In genomic region chr4:116862592-116862991, GRCh38 we compare ENCODE assay signal across 1 cellular context.
TF ChIP-seq lines count a peak whose summit lies in the region.

No MANE protein-coding gene starts in this region.

TF ChIP-seq in liver, 16 proteins besides CTCF, POLR2A, EP300 and RAD21 (continued from another document):
- TF ChIP-seq, protein P1, sequence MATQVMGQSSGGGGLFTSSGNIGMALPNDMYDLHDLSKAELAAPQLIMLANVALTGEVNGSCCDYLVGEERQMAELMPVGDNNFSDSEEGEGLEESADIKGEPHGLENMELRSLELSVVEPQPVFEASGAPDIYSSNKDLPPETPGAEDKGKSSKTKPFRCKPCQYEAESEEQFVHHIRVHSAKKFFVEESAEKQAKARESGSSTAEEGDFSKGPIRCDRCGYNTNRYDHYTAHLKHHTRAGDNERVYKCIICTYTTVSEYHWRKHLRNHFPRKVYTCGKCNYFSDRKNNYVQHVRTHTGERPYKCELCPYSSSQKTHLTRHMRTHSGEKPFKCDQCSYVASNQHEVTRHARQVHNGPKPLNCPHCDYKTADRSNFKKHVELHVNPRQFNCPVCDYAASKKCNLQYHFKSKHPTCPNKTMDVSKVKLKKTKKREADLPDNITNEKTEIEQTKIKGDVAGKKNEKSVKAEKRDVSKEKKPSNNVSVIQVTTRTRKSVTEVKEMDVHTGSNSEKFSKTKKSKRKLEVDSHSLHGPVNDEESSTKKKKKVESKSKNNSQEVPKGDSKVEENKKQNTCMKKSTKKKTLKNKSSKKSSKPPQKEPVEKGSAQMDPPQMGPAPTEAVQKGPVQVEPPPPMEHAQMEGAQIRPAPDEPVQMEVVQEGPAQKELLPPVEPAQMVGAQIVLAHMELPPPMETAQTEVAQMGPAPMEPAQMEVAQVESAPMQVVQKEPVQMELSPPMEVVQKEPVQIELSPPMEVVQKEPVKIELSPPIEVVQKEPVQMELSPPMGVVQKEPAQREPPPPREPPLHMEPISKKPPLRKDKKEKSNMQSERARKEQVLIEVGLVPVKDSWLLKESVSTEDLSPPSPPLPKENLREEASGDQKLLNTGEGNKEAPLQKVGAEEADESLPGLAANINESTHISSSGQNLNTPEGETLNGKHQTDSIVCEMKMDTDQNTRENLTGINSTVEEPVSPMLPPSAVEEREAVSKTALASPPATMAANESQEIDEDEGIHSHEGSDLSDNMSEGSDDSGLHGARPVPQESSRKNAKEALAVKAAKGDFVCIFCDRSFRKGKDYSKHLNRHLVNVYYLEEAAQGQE (IDR thresholded peaks at IDR 0.05) = peak; percentile 60
- TF ChIP-seq, protein P2, sequence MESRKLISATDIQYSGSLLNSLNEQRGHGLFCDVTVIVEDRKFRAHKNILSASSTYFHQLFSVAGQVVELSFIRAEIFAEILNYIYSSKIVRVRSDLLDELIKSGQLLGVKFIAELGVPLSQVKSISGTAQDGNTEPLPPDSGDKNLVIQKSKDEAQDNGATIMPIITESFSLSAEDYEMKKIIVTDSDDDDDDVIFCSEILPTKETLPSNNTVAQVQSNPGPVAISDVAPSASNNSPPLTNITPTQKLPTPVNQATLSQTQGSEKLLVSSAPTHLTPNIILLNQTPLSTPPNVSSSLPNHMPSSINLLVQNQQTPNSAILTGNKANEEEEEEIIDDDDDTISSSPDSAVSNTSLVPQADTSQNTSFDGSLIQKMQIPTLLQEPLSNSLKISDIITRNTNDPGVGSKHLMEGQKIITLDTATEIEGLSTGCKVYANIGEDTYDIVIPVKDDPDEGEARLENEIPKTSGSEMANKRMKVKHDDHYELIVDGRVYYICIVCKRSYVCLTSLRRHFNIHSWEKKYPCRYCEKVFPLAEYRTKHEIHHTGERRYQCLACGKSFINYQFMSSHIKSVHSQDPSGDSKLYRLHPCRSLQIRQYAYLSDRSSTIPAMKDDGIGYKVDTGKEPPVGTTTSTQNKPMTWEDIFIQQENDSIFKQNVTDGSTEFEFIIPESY (IDR thresholded peaks at IDR 0.05) = peak; percentile 35
- peak; percentile 97 for TF ChIP-seq HNF4A (conservative IDR thresholded peaks at IDR 0.05)
- TF ChIP-seq, protein P3, sequence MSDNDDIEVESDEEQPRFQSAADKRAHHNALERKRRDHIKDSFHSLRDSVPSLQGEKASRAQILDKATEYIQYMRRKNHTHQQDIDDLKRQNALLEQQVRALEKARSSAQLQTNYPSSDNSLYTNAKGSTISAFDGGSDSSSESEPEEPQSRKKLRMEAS (IDR thresholded peaks at IDR 0.05) = peak; percentile 25
- TF ChIP-seq RXRA (IDR thresholded peaks at IDR 0.05) = peak; percentile 75 to 80
- TF ChIP-seq HNF4G (IDR thresholded peaks at IDR 0.05) = peak; percentile 86
- no peak for TF ChIP-seq JUND (IDR thresholded peaks at IDR 0.05)
- no peak for TF ChIP-seq FOXA2 (IDR thresholded peaks at IDR 0.05)
- no peak for TF ChIP-seq TAF1 (conservative IDR thresholded peaks at IDR 0.05)
- peak; percentile 89 for TF ChIP-seq SP1 (IDR thresholded peaks at IDR 0.05)
- no peak for TF ChIP-seq ATF3 (IDR thresholded peaks at IDR 0.05)
